ENCODE assay signal across 14 cellular contexts in the genomic region with DNA sequence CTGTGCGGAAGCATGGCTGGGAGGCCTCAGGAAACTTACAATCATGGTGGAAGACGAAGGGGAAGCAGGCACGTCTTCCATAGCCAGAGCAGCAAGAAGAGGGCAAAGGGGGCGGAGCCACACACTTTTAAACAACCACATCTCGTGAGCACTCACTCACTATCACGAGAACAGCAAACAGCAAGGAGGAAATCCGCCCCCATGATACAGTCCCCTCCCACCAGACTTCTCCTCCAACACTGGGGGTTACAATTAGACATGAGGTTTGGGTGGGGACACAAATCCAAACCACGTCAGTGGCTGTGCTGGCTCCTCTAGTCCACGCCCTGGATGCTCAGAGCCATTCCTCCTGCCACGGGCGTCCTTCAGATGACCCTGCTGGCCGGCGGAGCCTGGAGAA.
DNase-seq lines count a peak whose midpoint lies in the region; ATAC-seq, FAIRE-seq and TF ChIP-seq lines count a peak whose summit lies in the region.
"Had no signal": no experiment of that assay in that cellular context is flagged by ENCODE, and none has a peak within 500 bp of the region (broad histone marks: within the 10 kb centered on the region; RNA-seq: fewer than 3 reads in every experiment).

No MANE protein-coding gene starts in this region.

- POLR2A ChIA-PET in H1 (lab: Charles Lee; ENCODE audit: partially characterized antibody): no interaction called here

- no peaks in the 10 kb centered on the region for H3K9me2 ChIP-seq in Loucy (replicated peaks; ENCODE audit: low read depth, low read length)

- TF ChIP-seq EP300 in H1 (IDR thresholded peaks at IDR 0.05; ENCODE audit: borderline replicate concordance in 1 of 2, low read depth in 2 of 2, low read length in 2 of 2): no peak
- no peak for TF ChIP-seq EP300 in sigmoid colon (IDR thresholded peaks at IDR 0.05)

- no peaks in the 10 kb centered on the region for H3K79me1 ChIP-seq in H1 (ENCODE audit: low read depth, low read length)

- no peak overlapping the region for H3K23ac ChIP-seq in H1 (ENCODE audit: insufficient read length)

- H3K79me2 ChIP-seq in Loucy (ENCODE audit: insufficient read depth, low read length) (no peaks in the 10 kb centered on the region), H1 (ENCODE audit: control insufficient read depth in 1 of 2, insufficient read depth in 2 of 2, low read length in 2 of 2) (no peaks in the 10 kb centered on the region)

- no peak overlapping the region for H3K4ac ChIP-seq in H1 (replicated peaks; ENCODE audit: insufficient read length, low read depth, low read length)

- H3K4me2 ChIP-seq in Loucy (ENCODE audit: low read depth, low read length, poor library complexity, severe bottlenecking) (peak overlapping the region; percentile 68), H1 (ENCODE audit: insufficient read depth in 1 of 2, low read depth in 2 of 2, low read length in 2 of 2) (no peak overlapping the region)

- peaks cover 39% of the 10 kb centered on the region for H3K4me1 ChIP-seq in Loucy (ENCODE audit: insufficient read depth, low read length, poor library complexity, severe bottlenecking)
- peaks cover 0 to 3% (median 0%) of the 10 kb centered on the region in 4 experiments; a peak in 2 of 7 replicates for H3K4me1 ChIP-seq in H1 (replicated peaks in 1 of 4; ENCODE audit: control insufficient read depth in 3 of 4, insufficient read depth in 4 of 4, low read length in 3 of 4)
- H3K4me1 ChIP-seq in sigmoid colon: no peaks in the 10 kb centered on the region
- H3K4me1 ChIP-seq in right lobe of liver: no peaks in the 10 kb centered on the region

- ATAC-seq in right lobe of liver: no peak
- ATAC-seq: HepG2 had no signal

- CTCF ChIA-PET in H1 (lab: Charles Lee; ENCODE audit: partially characterized antibody): interaction anchor here (1.7 to 2.1 kb wide), 2 partner anchors 14 to 145 kb away, joined by 3 to 14 read pairs; no protein-coding TSS in a partner anchor

- peak overlapping the region; percentile 64 for H3K9ac ChIP-seq in Loucy (ENCODE audit: low read depth, low read length, poor library complexity, severe bottlenecking)
- no peak overlapping the region for H3K9ac ChIP-seq in H1 (replicated peaks in 1 of 4; ENCODE audit: extremely low read depth in 1 of 4, low read depth in 3 of 4, low read length in 3 of 4)
- H3K9ac ChIP-seq: BLaER1 treated with 17β-estradiol and CSF1 and Interleukin-3, amounts not matched to agents 10 nM and 100 nM had no signal

- peak overlapping the region; percentile 35 for H3K4me3 ChIP-seq in Jurkat, Clone E6-1 (ENCODE audit: low read length)
- H3K4me3 ChIP-seq in Loucy (ENCODE audit: low read length, poor library complexity, severe bottlenecking) (peak overlapping the region; percentile 39), H1 (ENCODE audit: extremely low read depth in 1 of 4, insufficient read depth in 2 of 4, low read depth in 3 of 4, low read length in 4 of 4) (no peak overlapping the region), sigmoid colon (no peak overlapping the region), right lobe of liver (no peak overlapping the region)
- H3K4me3 ChIP-seq: BLaER1 treated with 17β-estradiol and CSF1 and Interleukin-3, amounts not matched to agents 10 nM and 100 nM had no signal

- FAIRE-seq in H1 (lab: Jason Lieb, UNC): no peak
- FAIRE-seq: HepG2 had no signal

- H3K56ac ChIP-seq in H1 (replicated peaks; ENCODE audit: insufficient read length, low read depth, low read length): no peak overlapping the region

- intact Hi-C loops in sigmoid colon (cut with DNase I): no loop called here
- intact Hi-C loops in right lobe of liver (cut with DNase I): no loop called here

- H2AFZ ChIP-seq in Loucy (ENCODE audit: low read length) (no peak overlapping the region), H1 (ENCODE audit: low read length) (no peak overlapping the region; the same call in 1 of the 2 replicates)

- H3K27ac ChIP-seq in H1 (ENCODE audit: low read depth, low read length) (no peak overlapping the region), sigmoid colon (no peak overlapping the region), right lobe of liver (no peak overlapping the region)
- H3K27ac ChIP-seq: BLaER1 treated with 17β-estradiol and CSF1 and Interleukin-3, amounts not matched to agents 10 nM and 100 nM had no signal

- H3K27me3 ChIP-seq in Loucy (ENCODE audit: insufficient read depth, low read length, poor library complexity, severe bottlenecking) (no peaks in the 10 kb centered on the region), H1 (replicated peaks in 1 of 4; ENCODE audit: control insufficient read depth in 3 of 4, extremely low read depth in 1 of 4, insufficient read depth in 3 of 4, low read length in 3 of 4) (no peaks in the 10 kb centered on the region), sigmoid colon (no peaks in the 10 kb centered on the region), right lobe of liver (no peaks in the 10 kb centered on the region)
- H3K27me3 ChIP-seq: BLaER1 treated with 17β-estradiol and CSF1 and Interleukin-3, amounts not matched to agents 10 nM and 100 nM had no signal

- H3K36me3 ChIP-seq in Loucy (ENCODE audit: insufficient read depth, low read length) (no peaks in the 10 kb centered on the region), H1 (ENCODE audit: control insufficient read depth in 2 of 4, insufficient read depth in 4 of 4, low read length in 3 of 4) (no peaks in the 10 kb centered on the region), sigmoid colon (no peaks in the 10 kb centered on the region), right lobe of liver (no peaks in the 10 kb centered on the region)
- H3K36me3 ChIP-seq: BLaER1 treated with 17β-estradiol and CSF1 and Interleukin-3, amounts not matched to agents 10 nM and 100 nM had no signal

- H4K5ac ChIP-seq in H1 (ENCODE audit: insufficient read length, low read depth, low read length): no peak overlapping the region

- no peak overlapping the region for H4K91ac ChIP-seq in H1 (replicated peaks; ENCODE audit: insufficient read length, low read length)

- H3K9me3 ChIP-seq in Loucy (ENCODE audit: insufficient read depth, low read depth, low read length) (no peaks in the 10 kb centered on the region), H1 (ENCODE audit: insufficient read depth in 2 of 2, low read depth in 1 of 2, low read length in 1 of 2) (no peaks in the 10 kb centered on the region), sigmoid colon (no peaks in the 10 kb centered on the region), right lobe of liver (no peaks in the 10 kb centered on the region)
- H3K9me3 ChIP-seq: BLaER1 treated with 17β-estradiol and CSF1 and Interleukin-3, amounts not matched to agents 10 nM and 100 nM had no signal

- TF ChIP-seq CTCF in Loucy (conservative IDR thresholded peaks at IDR 0.05; ENCODE audit: low read length) (no peak), H1 (IDR thresholded peaks at IDR 0.05; ENCODE audit: control extremely low read depth in 1 of 3, insufficient read depth in 1 of 3, low read depth in 1 of 3, low read length in 3 of 3) (no peak), sigmoid colon (IDR thresholded peaks at IDR 0.05) (no peak), GM13977 (IDR thresholded peaks at IDR 0.05; ENCODE audit: extremely low read depth, insufficient read depth, missing control alignments) (no peak), right lobe of liver (IDR thresholded peaks at IDR 0.05) (no peak)

- no peak overlapping the region for H2BK120ac ChIP-seq in H1 (replicated peaks; ENCODE audit: low read depth, low read length)

- H3K18ac ChIP-seq in H1 (ENCODE audit: extremely low read depth, low read length): no peak overlapping the region

- no peak for TF ChIP-seq POLR2A in H1 (IDR thresholded peaks at IDR 0.05; ENCODE audit: control extremely low read depth in 1 of 2, low read depth in 2 of 2, low read length in 2 of 2)
- TF ChIP-seq POLR2A in sigmoid colon (IDR thresholded peaks at IDR 0.05): no peak
- TF ChIP-seq POLR2A in right lobe of liver (IDR thresholded peaks at IDR 0.05): no peak

- no peak overlapping the region for H2BK12ac ChIP-seq in H1 (ENCODE audit: low read depth, low read length)

- H3F3A ChIP-seq in Loucy (ENCODE audit: low read depth): peaks cover 21% of the 10 kb centered on the region

- 91% methylated on average over 13 of the region's 13 CpGs; no CpG with 5 or more reads in 1 of the 2 experiments for WGBS in H1 (ENCODE audit: extremely low coverage in 1 of 2, insufficient coverage in 1 of 2, insufficient read length in 1 of 2, insufficient replicate concordance in 2 of 2, low coverage in 1 of 2, low lambda C conversion rate in 2 of 2, missing lambda C conversion rate in 1 of 2), 2 experiments
- WGBS in sigmoid colon, 2 donors: 75 to 82% methylated on average over 13 of the region's 13 CpGs
- WGBS in right lobe of liver (ENCODE audit: insufficient coverage, low coverage, low lambda C conversion rate, missing lambda C conversion rate): 33% methylated on average over 5 of the region's 13 CpGs

- no peak overlapping the region for H3K14ac ChIP-seq in H1 (ENCODE audit: insufficient read length)

- no peak overlapping the region for H2AK5ac ChIP-seq in H1 (ENCODE audit: low read depth, low read length)

- no peak overlapping the region for H2BK20ac ChIP-seq in H1 (ENCODE audit: low read length)

- DNase-seq in Jurkat, Clone E6-1 (ENCODE audit: low read depth, low spot score): no peak
- DNase-seq in H1 (ENCODE audit: low read depth in 1 of 2, low spot score in 2 of 2) (peak in 1 of 2 experiments; percentile 30), sigmoid colon (no peak), GM13977 (ENCODE audit: low spot score) (no peak), right lobe of liver (no peak)
- DNase-seq: CD8-positive, alpha-beta memory T cell; COR-L47; DMS79; GF-D8; GOT3; H9 had no signal

- no peak overlapping the region for H2BK5ac ChIP-seq in H1 (ENCODE audit: low read depth, low read length)

- in situ Hi-C loops in GM13977 (cut with MboI; ENCODE audit: low pct_unique_long_range_greater_than_20kb, low sequenced_read_pairs, unreplicated experiment): no loop called here

- TF ChIP-seq RAD21 in H1 (IDR thresholded peaks at IDR 0.05 in 1 of 2, conservative IDR thresholded peaks at IDR 0.05 in 1 of 2; ENCODE audit: low read depth in 2 of 2, low read length in 2 of 2): no peak

- no peaks in the 10 kb centered on the region for H3K23me2 ChIP-seq in H1 (ENCODE audit: low read depth, low read length)

- H2BK15ac ChIP-seq in H1 (ENCODE audit: low read length): no peak overlapping the region

- H4K8ac ChIP-seq in H1 (ENCODE audit: extremely low read depth, insufficient read depth, low read length): peak overlapping the region; percentile 29; the same call in 1 of the 2 replicates

- H4K20me1 ChIP-seq in Loucy (ENCODE audit: insufficient read depth, low read length, poor library complexity, severe bottlenecking) (no peaks in the 10 kb centered on the region), H1 (replicated peaks in 1 of 2; ENCODE audit: control insufficient read depth in 1 of 2, insufficient read depth in 2 of 2, low read length in 2 of 2) (no peaks in the 10 kb centered on the region)
- H4K20me1 ChIP-seq: BLaER1 treated with 17β-estradiol and CSF1 and Interleukin-3, amounts not matched to agents 10 nM and 100 nM had no signal

TF ChIP-seq in H1, 55 proteins besides CTCF, POLR2A, EP300 and RAD21:
- no peak for TF ChIP-seq PHF8 (conservative IDR thresholded peaks at IDR 0.05; ENCODE audit: low read depth, low read length)
- TF ChIP-seq BACH1 (IDR thresholded peaks at IDR 0.05; ENCODE audit: low read length): no peak

Comparison
In these comparisons a context has a peak if more than half of its experiments do, and no peak if none do; other contexts are left out.
1. H3K4me3 ChIP-seq: peak in Jurkat, Clone E6-1 (single experiment) and Loucy (single experiment); none in H1 (0 of 4), sigmoid colon (0 of 4) and right lobe of liver (0 of 3).